In the genomic region with DNA sequence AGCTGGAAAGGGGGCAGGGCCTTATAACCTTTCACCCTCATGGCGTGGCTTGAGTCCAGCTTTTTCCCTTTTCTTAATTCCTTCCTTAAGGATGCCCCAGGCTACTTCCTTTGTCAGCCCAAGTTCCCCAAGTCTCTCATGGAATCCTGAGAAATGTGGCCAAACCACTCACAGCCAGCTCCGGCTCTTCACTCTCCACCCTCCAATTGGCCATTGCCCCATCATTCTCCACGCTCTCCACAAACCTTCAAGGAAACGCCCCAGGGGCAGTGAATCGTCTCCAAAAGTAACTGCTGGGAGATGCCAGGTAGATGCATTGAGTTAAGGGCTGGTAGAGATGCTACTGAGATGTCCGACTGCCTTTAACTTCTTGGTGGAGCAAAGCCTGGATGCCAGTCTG, we compare ENCODE assay signal across 22 cellular contexts.
A peak's percentile ranks its signal among the peaks of the same experiment; 100 is the strongest.
DNase-seq lines count a peak whose midpoint lies in the region; ATAC-seq, FAIRE-seq and TF ChIP-seq lines count a peak whose summit lies in the region.
"Had no signal": no experiment of that assay in that cellular context is flagged by ENCODE, and none has a peak within 500 bp of the region (broad histone marks: within the 10 kb centered on the region; RNA-seq: fewer than 3 reads in every experiment).

No MANE protein-coding gene starts in this region.

- H3K4me3 ChIP-seq in bronchial epithelial cell (ENCODE audit: low read depth, low read length) (no peak overlapping the region), kidney (ENCODE audit: low read length in 2 of 2) (no peak overlapping the region), upper lobe of right lung (no peak overlapping the region), MG63 (no peak overlapping the region)
- H3K4me3 ChIP-seq: A549 had no signal

- DNase-seq in ELF-1 (ENCODE audit: low read depth, low spot score) = peak; percentile 85
- peak; percentile 29 for DNase-seq in bronchial epithelial cell (ENCODE audit: low read depth)
- peak; percentile 4 for DNase-seq in kidney
- peak; percentile 47 for DNase-seq in upper lobe of right lung
- DNase-seq in MG63 = no peak
- no peak for DNase-seq in DMS153 (lab: John Stamatoyannopoulos, UW)
- no peak for DNase-seq in NCI-H446 treated with DMSO at 0.1 percent for 48 hours (lab: John Stamatoyannopoulos, UW)
- DNase-seq: CD4-positive, CD25-positive, alpha-beta regulatory T cell; DMS79 treated with DMSO at 0.1 percent for 48 hours; GOT3; KG1; MV-4-11; NCI-H1105 treated with DMSO at 0.1 percent for 48 hours; NCI-H2081; NCI-H2171 treated with DMSO at 0.1 percent for 48 hours; NCI-H526; T-cell had no signal

- H3K4me1 ChIP-seq in kidney (ENCODE audit: control insufficient read depth in 1 of 2, insufficient read depth in 1 of 2, low read depth in 1 of 2, low read length in 2 of 2) = peaks cover 0 to 2% of the 10 kb centered on the region in 2 donors
- peaks cover 4% of the 10 kb centered on the region for H3K4me1 ChIP-seq in upper lobe of right lung
- H3K4me1 ChIP-seq: A549 had no signal

- H3K27me3 ChIP-seq in bronchial epithelial cell (ENCODE audit: control insufficient read depth, insufficient read depth, low read length) (no peaks in the 10 kb centered on the region), upper lobe of right lung (no peaks in the 10 kb centered on the region), MG63 (no peaks in the 10 kb centered on the region)

- no peaks in the 10 kb centered on the region for H3K9me3 ChIP-seq in kidney (ENCODE audit: control insufficient read depth in 1 of 2, low read length in 2 of 2)
- H3K9me3 ChIP-seq in upper lobe of right lung = no peaks in the 10 kb centered on the region
- H3K9me3 ChIP-seq in MG63 = no peaks in the 10 kb centered on the region
- H3K9me3 ChIP-seq: A549 had no signal

- H3K27ac ChIP-seq in kidney (ENCODE audit: low read depth in 2 of 2, low read length in 2 of 2) (no peak overlapping the region), upper lobe of right lung (no peak overlapping the region)
- H3K27ac ChIP-seq: A549 had no signal

- no peak overlapping the region for H3K9ac ChIP-seq in kidney (ENCODE audit: low read length in 2 of 2)

- no peak for TF ChIP-seq CTCF in bronchial epithelial cell (IDR thresholded peaks at IDR 0.05; ENCODE audit: insufficient read depth, low read length, severe bottlenecking)
- no peak for TF ChIP-seq CTCF in kidney (IDR thresholded peaks at IDR 0.05; ENCODE audit: borderline replicate concordance, extremely low read depth, insufficient read depth)
- TF ChIP-seq CTCF in upper lobe of right lung (IDR thresholded peaks at IDR 0.05) = no peak

- intact Hi-C loops in kidney (cut with DNase I) = loop anchor here (10.0 kb wide), 1 partner anchor 220 kb away; a partner anchor contains a TSS
- intact Hi-C loops in upper lobe of right lung (cut with DNase I) = loop anchor here (10.0 kb wide), 1 partner anchor 220 kb away; a partner anchor contains a TSS

- peaks cover 5% of the 10 kb centered on the region for H3K36me3 ChIP-seq in bronchial epithelial cell (ENCODE audit: control insufficient read depth, insufficient read depth, low read length)
- peaks cover 4 to 9% of the 10 kb centered on the region in 2 donors for H3K36me3 ChIP-seq in kidney (ENCODE audit: control insufficient read depth in 1 of 2, insufficient read depth in 2 of 2, low read length in 2 of 2)
- peaks cover 41% of the 10 kb centered on the region for H3K36me3 ChIP-seq in upper lobe of right lung
- H3K36me3 ChIP-seq in MG63 = no peaks in the 10 kb centered on the region

- no peak for ATAC-seq in upper lobe of right lung
- ATAC-seq: A549, HCT116, T-cell had no signal

- FAIRE-seq in bronchial epithelial cell (lab: Jason Lieb, UNC) (no peak), kidney (lab: Jason Lieb, UNC) (no peak)
- FAIRE-seq: A549, G401.6, GM12892, HTR-8/SVneo had no signal

Comparison
In these comparisons a context has a peak if more than half of its experiments do, and no peak if none do; other contexts are left out.
1. DNase-seq: peak in ELF-1 (single experiment), bronchial epithelial cell (single experiment), kidney (single experiment) and upper lobe of right lung (single experiment); none in MG63 (single experiment), DMS153 (single experiment) and NCI-H446 treated with DMSO at 0.1 percent for 48 hours (single experiment).